1 cellular context compared by ENCODE assay signal in the genomic region with DNA sequence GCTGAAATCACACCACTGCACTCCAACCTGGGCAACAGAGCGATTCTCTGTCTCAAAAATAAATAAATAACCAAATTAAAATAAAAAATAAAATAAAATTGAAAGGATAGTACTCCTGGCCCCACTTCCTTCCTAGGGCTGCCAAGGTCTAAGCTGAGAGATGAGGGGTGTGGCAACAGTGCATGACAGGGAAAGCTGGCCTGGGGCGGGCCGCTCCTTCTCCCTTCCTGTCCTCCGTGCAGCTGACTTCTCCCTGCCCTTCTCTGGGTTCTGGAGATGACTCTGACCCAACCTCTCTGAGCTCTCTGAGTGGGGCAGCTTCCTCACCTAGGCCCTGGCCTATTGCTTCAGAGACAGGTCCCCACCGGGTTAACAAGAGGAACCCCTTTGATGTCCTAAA.
TF ChIP-seq lines count a peak whose summit lies in the region.

No MANE protein-coding gene starts in this region.

TF ChIP-seq in HepG2, 621 proteins besides CTCF, POLR2A, EP300 and RAD21:
- TF ChIP-seq, protein P1, sequence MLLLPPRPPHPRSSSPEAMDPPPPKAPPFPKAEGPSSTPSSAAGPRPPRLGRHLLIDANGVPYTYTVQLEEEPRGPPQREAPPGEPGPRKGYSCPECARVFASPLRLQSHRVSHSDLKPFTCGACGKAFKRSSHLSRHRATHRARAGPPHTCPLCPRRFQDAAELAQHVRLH (CRISPR knock-in tag; IDR thresholded peaks at IDR 0.05; ENCODE audit: borderline replicate concordance, low read depth) = no peak
- TF ChIP-seq CCAR2 (optimal IDR thresholded peaks at IDR 0.05; ENCODE audit: low read depth, low read length) (no peak), ZNF225 (CRISPR knock-in tag; IDR thresholded peaks at IDR 0.05) (no peak), HOXA9 (CRISPR knock-in tag; IDR thresholded peaks at IDR 0.05; ENCODE audit: borderline replicate concordance) (no peak), HOMEZ (CRISPR knock-in tag; IDR thresholded peaks at IDR 0.05; ENCODE audit: low read depth) (no peak), HMG20A (CRISPR knock-in tag; IDR thresholded peaks at IDR 0.05; ENCODE audit: borderline replicate concordance) (no peak), GABPB1 (CRISPR knock-in tag; IDR thresholded peaks at IDR 0.05) (no peak), SALL2 (CRISPR knock-in tag; IDR thresholded peaks at IDR 0.05) (no peak), CAMTA2 (CRISPR knock-in tag; IDR thresholded peaks at IDR 0.05; ENCODE audit: borderline replicate concordance) (no peak), ZBTB2 (CRISPR knock-in tag; IDR thresholded peaks at IDR 0.05; ENCODE audit: low read depth) (no peak)
- TF ChIP-seq, protein P2, sequence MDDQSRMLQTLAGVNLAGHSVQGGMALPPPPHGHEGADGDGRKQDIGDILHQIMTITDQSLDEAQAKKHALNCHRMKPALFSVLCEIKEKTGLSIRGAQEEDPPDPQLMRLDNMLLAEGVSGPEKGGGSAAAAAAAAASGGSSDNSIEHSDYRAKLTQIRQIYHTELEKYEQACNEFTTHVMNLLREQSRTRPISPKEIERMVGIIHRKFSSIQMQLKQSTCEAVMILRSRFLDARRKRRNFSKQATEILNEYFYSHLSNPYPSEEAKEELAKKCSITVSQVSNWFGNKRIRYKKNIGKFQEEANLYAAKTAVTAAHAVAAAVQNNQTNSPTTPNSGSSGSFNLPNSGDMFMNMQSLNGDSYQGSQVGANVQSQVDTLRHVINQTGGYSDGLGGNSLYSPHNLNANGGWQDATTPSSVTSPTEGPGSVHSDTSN (CRISPR knock-in tag; IDR thresholded peaks at IDR 0.05; ENCODE audit: borderline replicate concordance) = no peak
TF ChIP-seq in HepG2: peak in this region for 0.
